23 cellular contexts compared by ENCODE assay signal in the genomic region with DNA sequence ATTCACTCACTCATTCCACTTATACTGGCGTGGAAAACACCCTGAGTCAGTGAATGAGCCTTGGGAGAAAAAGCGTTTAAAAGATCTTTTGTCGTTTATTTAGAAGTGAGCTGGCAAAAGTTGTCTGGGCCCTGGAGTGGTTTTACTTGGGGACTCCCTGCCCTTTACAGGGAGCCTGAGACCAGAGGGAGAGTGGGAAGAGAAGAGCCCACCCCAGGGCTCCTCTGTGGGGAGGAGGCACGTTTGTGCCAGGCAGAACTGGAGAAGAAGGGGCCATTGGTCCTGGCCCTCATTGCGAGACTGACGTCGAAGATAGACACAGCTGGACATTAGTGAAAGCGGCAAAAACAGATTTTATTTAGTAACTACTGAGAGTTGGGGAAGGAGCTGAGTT. TPM values are rescaled to one million over a fixed set of nuclear protein-coding genes. Genes with fewer than 3 reads are reported as not detected.
"Had no signal": no experiment of that assay in that cellular context is flagged by ENCODE, and none has a peak within 500 bp of the region (broad histone marks: within the 10 kb centered on the region; RNA-seq: fewer than 3 reads in every experiment).

No MANE protein-coding gene starts in this region.

- H3K4me3 ChIP-seq: MG63 had no signal

- H3K9me3 ChIP-seq: MG63 had no signal

- H3K36me3 ChIP-seq: MG63 had no signal

- ATAC-seq: Panc1 had no signal

- H3K27ac ChIP-seq: RWPE1 had no signal

- DNase-seq: KBM-7; MG63; NCI-H1092; NCI-H1436; NCI-H187; NCI-H2029; NCI-H2081 treated with DMSO at 0.1 percent for 48 hours; NCI-H2171; NCI-H226; NCI-H446; NCI-H510A; NCI-H524 treated with DMSO at 0.1 percent for 48 hours; NCI-H69; NCI-H774; NK-92 treated with Interleukin-12 subunit alpha and Interleukin-12 subunit beta, amount 100 ng/mL, for 24 hours; PC-3; SHP77 had no signal

RNA-seq across cellular contexts. Expression of a gene that starts 25.7 kb away (rescaled TPM):
- total RNA-seq: HT-29, LHCN-M2, OCI-LY7, PC-3, SK-MEL-5 had no signal
